Comparison of ENCODE assay signal across 1 cellular context in the genomic region with DNA sequence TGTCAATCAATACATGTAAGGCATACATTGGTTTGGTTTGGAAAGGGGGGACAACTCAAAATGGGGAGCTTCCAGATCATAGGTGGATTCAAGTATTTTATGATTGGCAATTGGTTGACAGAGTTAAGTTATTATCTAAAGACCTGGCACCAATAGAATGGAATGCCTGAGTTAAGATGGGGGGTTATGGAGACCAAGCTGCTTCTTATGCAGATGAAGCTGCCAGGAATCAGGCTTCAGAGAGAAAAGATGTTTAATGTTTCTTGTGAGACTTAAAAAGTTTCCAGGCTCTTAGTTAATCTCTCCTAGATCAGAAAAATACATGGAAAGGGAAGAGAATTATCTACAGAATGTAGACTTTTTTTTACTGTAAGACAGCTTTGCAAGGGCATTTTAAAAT.
TF ChIP-seq lines count a peak whose summit lies in the region.

No MANE protein-coding gene starts in this region.

TF ChIP-seq in H1, 55 proteins besides CTCF, POLR2A, EP300 and RAD21 (continued from another document):
- TF ChIP-seq CBX5 (IDR thresholded peaks at IDR 0.05; ENCODE audit: low read depth, low read length) (no peak), JUND (IDR thresholded peaks at IDR 0.05; ENCODE audit: low read length) (no peak), BCL11A (IDR thresholded peaks at IDR 0.05; ENCODE audit: low read depth in 2 of 2, low read length in 2 of 2) (no peak), SUZ12 (IDR thresholded peaks at IDR 0.05; ENCODE audit: low read length) (no peak), ASH2L (IDR thresholded peaks at IDR 0.05; ENCODE audit: low read length) (no peak), TCF12 (IDR thresholded peaks at IDR 0.05; ENCODE audit: low read depth, low read length) (no peak), TAF1 (IDR thresholded peaks at IDR 0.05; ENCODE audit: low read depth, low read length) (no peak), NRF1 (IDR thresholded peaks at IDR 0.05; ENCODE audit: low read depth, low read length) (no peak)
- TF ChIP-seq, protein P1, sequence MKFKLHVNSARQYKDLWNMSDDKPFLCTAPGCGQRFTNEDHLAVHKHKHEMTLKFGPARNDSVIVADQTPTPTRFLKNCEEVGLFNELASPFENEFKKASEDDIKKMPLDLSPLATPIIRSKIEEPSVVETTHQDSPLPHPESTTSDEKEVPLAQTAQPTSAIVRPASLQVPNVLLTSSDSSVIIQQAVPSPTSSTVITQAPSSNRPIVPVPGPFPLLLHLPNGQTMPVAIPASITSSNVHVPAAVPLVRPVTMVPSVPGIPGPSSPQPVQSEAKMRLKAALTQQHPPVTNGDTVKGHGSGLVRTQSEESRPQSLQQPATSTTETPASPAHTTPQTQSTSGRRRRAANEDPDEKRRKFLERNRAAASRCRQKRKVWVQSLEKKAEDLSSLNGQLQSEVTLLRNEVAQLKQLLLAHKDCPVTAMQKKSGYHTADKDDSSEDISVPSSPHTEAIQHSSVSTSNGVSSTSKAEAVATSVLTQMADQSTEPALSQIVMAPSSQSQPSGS (IDR thresholded peaks at IDR 0.05; ENCODE audit: low read length): no peak
- TF ChIP-seq, protein P2, sequence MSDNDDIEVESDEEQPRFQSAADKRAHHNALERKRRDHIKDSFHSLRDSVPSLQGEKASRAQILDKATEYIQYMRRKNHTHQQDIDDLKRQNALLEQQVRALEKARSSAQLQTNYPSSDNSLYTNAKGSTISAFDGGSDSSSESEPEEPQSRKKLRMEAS (IDR thresholded peaks at IDR 0.05): no peak
- TF ChIP-seq, protein P3, sequence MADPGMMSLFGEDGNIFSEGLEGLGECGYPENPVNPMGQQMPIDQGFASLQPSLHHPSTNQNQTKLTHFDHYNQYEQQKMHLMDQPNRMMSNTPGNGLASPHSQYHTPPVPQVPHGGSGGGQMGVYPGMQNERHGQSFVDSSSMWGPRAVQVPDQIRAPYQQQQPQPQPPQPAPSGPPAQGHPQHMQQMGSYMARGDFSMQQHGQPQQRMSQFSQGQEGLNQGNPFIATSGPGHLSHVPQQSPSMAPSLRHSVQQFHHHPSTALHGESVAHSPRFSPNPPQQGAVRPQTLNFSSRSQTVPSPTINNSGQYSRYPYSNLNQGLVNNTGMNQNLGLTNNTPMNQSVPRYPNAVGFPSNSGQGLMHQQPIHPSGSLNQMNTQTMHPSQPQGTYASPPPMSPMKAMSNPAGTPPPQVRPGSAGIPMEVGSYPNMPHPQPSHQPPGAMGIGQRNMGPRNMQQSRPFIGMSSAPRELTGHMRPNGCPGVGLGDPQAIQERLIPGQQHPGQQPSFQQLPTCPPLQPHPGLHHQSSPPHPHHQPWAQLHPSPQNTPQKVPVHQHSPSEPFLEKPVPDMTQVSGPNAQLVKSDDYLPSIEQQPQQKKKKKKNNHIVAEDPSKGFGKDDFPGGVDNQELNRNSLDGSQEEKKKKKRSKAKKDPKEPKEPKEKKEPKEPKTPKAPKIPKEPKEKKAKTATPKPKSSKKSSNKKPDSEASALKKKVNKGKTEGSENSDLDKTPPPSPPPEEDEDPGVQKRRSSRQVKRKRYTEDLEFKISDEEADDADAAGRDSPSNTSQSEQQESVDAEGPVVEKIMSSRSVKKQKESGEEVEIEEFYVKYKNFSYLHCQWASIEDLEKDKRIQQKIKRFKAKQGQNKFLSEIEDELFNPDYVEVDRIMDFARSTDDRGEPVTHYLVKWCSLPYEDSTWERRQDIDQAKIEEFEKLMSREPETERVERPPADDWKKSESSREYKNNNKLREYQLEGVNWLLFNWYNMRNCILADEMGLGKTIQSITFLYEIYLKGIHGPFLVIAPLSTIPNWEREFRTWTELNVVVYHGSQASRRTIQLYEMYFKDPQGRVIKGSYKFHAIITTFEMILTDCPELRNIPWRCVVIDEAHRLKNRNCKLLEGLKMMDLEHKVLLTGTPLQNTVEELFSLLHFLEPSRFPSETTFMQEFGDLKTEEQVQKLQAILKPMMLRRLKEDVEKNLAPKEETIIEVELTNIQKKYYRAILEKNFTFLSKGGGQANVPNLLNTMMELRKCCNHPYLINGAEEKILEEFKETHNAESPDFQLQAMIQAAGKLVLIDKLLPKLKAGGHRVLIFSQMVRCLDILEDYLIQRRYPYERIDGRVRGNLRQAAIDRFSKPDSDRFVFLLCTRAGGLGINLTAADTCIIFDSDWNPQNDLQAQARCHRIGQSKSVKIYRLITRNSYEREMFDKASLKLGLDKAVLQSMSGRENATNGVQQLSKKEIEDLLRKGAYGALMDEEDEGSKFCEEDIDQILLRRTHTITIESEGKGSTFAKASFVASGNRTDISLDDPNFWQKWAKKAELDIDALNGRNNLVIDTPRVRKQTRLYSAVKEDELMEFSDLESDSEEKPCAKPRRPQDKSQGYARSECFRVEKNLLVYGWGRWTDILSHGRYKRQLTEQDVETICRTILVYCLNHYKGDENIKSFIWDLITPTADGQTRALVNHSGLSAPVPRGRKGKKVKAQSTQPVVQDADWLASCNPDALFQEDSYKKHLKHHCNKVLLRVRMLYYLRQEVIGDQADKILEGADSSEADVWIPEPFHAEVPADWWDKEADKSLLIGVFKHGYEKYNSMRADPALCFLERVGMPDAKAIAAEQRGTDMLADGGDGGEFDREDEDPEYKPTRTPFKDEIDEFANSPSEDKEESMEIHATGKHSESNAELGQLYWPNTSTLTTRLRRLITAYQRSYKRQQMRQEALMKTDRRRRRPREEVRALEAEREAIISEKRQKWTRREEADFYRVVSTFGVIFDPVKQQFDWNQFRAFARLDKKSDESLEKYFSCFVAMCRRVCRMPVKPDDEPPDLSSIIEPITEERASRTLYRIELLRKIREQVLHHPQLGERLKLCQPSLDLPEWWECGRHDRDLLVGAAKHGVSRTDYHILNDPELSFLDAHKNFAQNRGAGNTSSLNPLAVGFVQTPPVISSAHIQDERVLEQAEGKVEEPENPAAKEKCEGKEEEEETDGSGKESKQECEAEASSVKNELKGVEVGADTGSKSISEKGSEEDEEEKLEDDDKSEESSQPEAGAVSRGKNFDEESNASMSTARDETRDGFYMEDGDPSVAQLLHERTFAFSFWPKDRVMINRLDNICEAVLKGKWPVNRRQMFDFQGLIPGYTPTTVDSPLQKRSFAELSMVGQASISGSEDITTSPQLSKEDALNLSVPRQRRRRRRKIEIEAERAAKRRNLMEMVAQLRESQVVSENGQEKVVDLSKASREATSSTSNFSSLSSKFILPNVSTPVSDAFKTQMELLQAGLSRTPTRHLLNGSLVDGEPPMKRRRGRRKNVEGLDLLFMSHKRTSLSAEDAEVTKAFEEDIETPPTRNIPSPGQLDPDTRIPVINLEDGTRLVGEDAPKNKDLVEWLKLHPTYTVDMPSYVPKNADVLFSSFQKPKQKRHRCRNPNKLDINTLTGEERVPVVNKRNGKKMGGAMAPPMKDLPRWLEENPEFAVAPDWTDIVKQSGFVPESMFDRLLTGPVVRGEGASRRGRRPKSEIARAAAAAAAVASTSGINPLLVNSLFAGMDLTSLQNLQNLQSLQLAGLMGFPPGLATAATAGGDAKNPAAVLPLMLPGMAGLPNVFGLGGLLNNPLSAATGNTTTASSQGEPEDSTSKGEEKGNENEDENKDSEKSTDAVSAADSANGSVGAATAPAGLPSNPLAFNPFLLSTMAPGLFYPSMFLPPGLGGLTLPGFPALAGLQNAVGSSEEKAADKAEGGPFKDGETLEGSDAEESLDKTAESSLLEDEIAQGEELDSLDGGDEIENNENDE (IDR thresholded peaks at IDR 0.05; ENCODE audit: insufficient replicate concordance, low read length): no peak
